Comparison of ENCODE assay signal across 5 cellular contexts in the genomic region with DNA sequence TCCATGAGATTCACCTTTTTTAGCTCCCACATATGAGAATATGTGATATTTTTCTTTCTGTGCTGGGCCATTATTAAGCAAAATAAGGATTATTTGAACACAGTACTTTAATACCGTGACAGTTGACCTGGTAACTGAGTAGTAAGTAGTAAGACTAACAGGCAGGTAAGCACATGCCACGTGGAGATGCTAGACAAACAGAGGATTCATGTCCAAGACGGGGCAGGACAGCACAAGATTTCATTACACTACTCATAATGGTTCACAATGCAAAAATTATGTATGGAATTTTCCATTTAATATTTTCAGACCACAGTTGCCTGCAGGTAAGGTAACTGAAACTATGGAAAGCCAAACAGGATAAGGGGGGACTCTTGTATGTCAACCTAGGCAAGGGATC. TPM values are rescaled to one million over a fixed set of nuclear protein-coding genes. Genes with fewer than 3 reads are reported as not detected.
"Had no signal": no experiment of that assay in that cellular context is flagged by ENCODE, and none has a peak within 500 bp of the region (broad histone marks: within the 10 kb centered on the region; RNA-seq: fewer than 3 reads in every experiment).

No MANE protein-coding gene starts in this region.

RNA-seq across cellular contexts. Expression of a gene that starts 22.3 kb away (rescaled TPM):
- total RNA-seq: subcutaneous adipose tissue had no signal

RNA-seq across cellular contexts. Expression of a gene that starts 34.4 kb away (rescaled TPM):
- total RNA-seq: subcutaneous adipose tissue, suprapubic skin, temporal lobe, thyroid gland, ureter had no signal
